ENCODE assay signal across 10 cellular contexts in genomic region chr9:113563856-113564514, GRCh38.
DNase-seq lines count a peak whose midpoint lies in the region; ATAC-seq, FAIRE-seq and TF ChIP-seq lines count a peak whose summit lies in the region.
"Had no signal": no experiment of that assay in that cellular context is flagged by ENCODE, and none has a peak within 500 bp of the region (broad histone marks: within the 10 kb centered on the region; RNA-seq: fewer than 3 reads in every experiment).

No MANE protein-coding gene starts in this region.

- RAD21 ChIA-PET in GM12878 (lab: Charles Lee; ENCODE audit: unreplicated experiment), result interaction anchor here (3.6 to 4.4 kb wide), 4 partner anchors 15 to 46 kb away, joined by 23 to 36 read pairs (median 30); no protein-coding TSS in a partner anchor

- H3K9ac ChIP-seq in GM12878 (ENCODE audit: control insufficient read depth, insufficient read depth, low read length), result no peak overlapping the region
- no peak overlapping the region for H3K9ac ChIP-seq in smooth muscle cell (ENCODE audit: low read depth)

- TF ChIP-seq POLR2A in GM12878 (IDR thresholded peaks at IDR 0.05; ENCODE audit: low read depth, low read length), result no peak

- BruUV-seq in GM12878 (replicated peaks; lab: Mats Ljungman, UMichigan), result no TSS peak

- no peaks in the 10 kb centered on the region for H3F3A ChIP-seq in smooth muscle cell (ENCODE audit: low read depth)

- TF ChIP-seq EP300 in GM12878 (IDR thresholded peaks at IDR 0.05; ENCODE audit: borderline replicate concordance in 1 of 2, control insufficient read depth in 1 of 2, low read depth in 2 of 2, low read length in 2 of 2), result no peak

- H3K27me3 ChIP-seq in GM12878 (replicated peaks in 1 of 2; ENCODE audit: control insufficient read depth in 2 of 2, insufficient read depth in 2 of 2, low read length in 1 of 2) (no peaks in the 10 kb centered on the region), lower lobe of right lung (ENCODE audit: low read depth) (no peaks in the 10 kb centered on the region), smooth muscle cell (ENCODE audit: low read depth) (no peaks in the 10 kb centered on the region)
- H3K27me3 ChIP-seq: right lobe of liver had no signal

- DNase-seq in HT-29 (ENCODE audit: low spot score) (peak; percentile 38), GM12878 (ENCODE audit: low read depth, low spot score) (no peak), lower lobe of right lung (no peak), smooth muscle cell (lab: John Stamatoyannopoulos, UW; ENCODE audit: unreplicated experiment) (no peak), NCI-H345 (lab: John Stamatoyannopoulos, UW) (no peak), amniotic stem cell (lab: John Stamatoyannopoulos, UW) (no peak), hepatic stellate cell (ENCODE audit: low spot score) (no peak)

- CTCF ChIA-PET in GM12878 (lab: Yijun Ruan, JAX), result interaction anchor here (0.8 to 4.3 kb wide), 11 partner anchors 9 to 117 kb away, joined by 3 to 35 read pairs (median 4); no protein-coding TSS in a partner anchor

- H3K27ac ChIP-seq in GM12878 (ENCODE audit: control insufficient read depth, insufficient read depth) (no peak overlapping the region), lower lobe of right lung (peak overlapping the region; percentile 78), smooth muscle cell (ENCODE audit: low read depth) (no peak overlapping the region)
- H3K27ac ChIP-seq: right lobe of liver had no signal

- peaks cover 17% of the 10 kb centered on the region for H3K4me1 ChIP-seq in GM12878 (ENCODE audit: control insufficient read depth, insufficient read depth, low read length)
- peaks cover 62% of the 10 kb centered on the region for H3K4me1 ChIP-seq in lower lobe of right lung
- peaks cover 19% of the 10 kb centered on the region for H3K4me1 ChIP-seq in smooth muscle cell (ENCODE audit: low read depth)

- no peak; the same call in 2 of the 3 replicates for ATAC-seq in GM12878
- ATAC-seq in lower lobe of right lung, result no peak
- ATAC-seq in HG03095 (IDR thresholded peaks at IDR 0.05; ENCODE audit: unreplicated experiment), result no peak

- WGBS in GM12878 (ENCODE audit: insufficient coverage, insufficient replicate concordance, low lambda C conversion rate, missing lambda C conversion rate), result 73% methylated on average over 5 of the region's 5 CpGs
- WGBS in smooth muscle cell (ENCODE audit: low lambda C conversion rate), result 95% methylated on average over 5 of the region's 5 CpGs

- no peak for TF ChIP-seq RAD21 in GM12878 (IDR thresholded peaks at IDR 0.05; ENCODE audit: insufficient read depth, low read depth, low read length)

- FAIRE-seq in GM12878 (lab: Jason Lieb, UNC), result peak; percentile 47
- FAIRE-seq: islet of Langerhans had no signal

- H3K4me3 ChIP-seq in GM12878 (no peak overlapping the region), lower lobe of right lung (no peak overlapping the region), smooth muscle cell (no peak overlapping the region)
- H3K4me3 ChIP-seq: right lobe of liver had no signal

- TF ChIP-seq CTCF in GM12878 (IDR thresholded peaks at IDR 0.05 in 2 of 3, conservative IDR thresholded peaks at IDR 0.05 in 1 of 3; ENCODE audit: control insufficient read depth in 2 of 3, extremely low read depth in 1 of 3, insufficient read depth in 1 of 3, low read depth in 3 of 3, low read length in 3 of 3) (no peak), lower lobe of right lung (IDR thresholded peaks at IDR 0.05) (no peak), smooth muscle cell (IDR thresholded peaks at IDR 0.05; ENCODE audit: borderline replicate concordance, insufficient read depth, poor library complexity, severe bottlenecking) (no peak)

- no peak overlapping the region for H2AFZ ChIP-seq in GM12878 (ENCODE audit: control insufficient read depth, low read depth, low read length)
- H2AFZ ChIP-seq in smooth muscle cell (ENCODE audit: low read depth), result no peak overlapping the region

- in situ Hi-C loops in GM12878 (cut with MboI), result no loop called here

- H3K9me3 ChIP-seq in GM12878 (replicated peaks; ENCODE audit: control insufficient read depth, insufficient read depth, low read length) (no peaks in the 10 kb centered on the region), lower lobe of right lung (no peaks in the 10 kb centered on the region), smooth muscle cell (replicated peaks; ENCODE audit: low read depth) (no peaks in the 10 kb centered on the region)
- H3K9me3 ChIP-seq: right lobe of liver had no signal

- H3K36me3 ChIP-seq in GM12878 (ENCODE audit: control insufficient read depth in 2 of 2, insufficient read depth in 2 of 2, low read length in 1 of 2) (peaks cover 13 to 17% of the 10 kb centered on the region in 2 experiments; a peak in 3 of 4 replicates), lower lobe of right lung (no peaks in the 10 kb centered on the region), smooth muscle cell (ENCODE audit: low read depth) (no peaks in the 10 kb centered on the region)
- H3K36me3 ChIP-seq: right lobe of liver had no signal

- peaks cover 4% of the 10 kb centered on the region for H3K79me2 ChIP-seq in GM12878 (ENCODE audit: control insufficient read depth, insufficient read depth, low read length)
- H3K79me2 ChIP-seq in smooth muscle cell (ENCODE audit: low read depth), result peaks cover 12% of the 10 kb centered on the region

- H3K4me2 ChIP-seq in GM12878 (ENCODE audit: control insufficient read depth, insufficient read depth) (no peak overlapping the region), smooth muscle cell (peak overlapping the region; percentile 82)

- H4K20me1 ChIP-seq in GM12878 (ENCODE audit: control insufficient read depth, insufficient read depth), result peaks cover 3% of the 10 kb centered on the region; the same call in 1 of the 2 replicates
- no peaks in the 10 kb centered on the region for H4K20me1 ChIP-seq in smooth muscle cell (ENCODE audit: low read depth)

- SMC1A ChIA-PET in GM12878 (lab: Charles Lee; ENCODE audit: uncharacterized antibody, unreplicated experiment), result interaction anchor here (0.6 to 4.5 kb wide), 12 partner anchors 9 to 94 kb away, joined by 3 to 37 read pairs (median 5); no protein-coding TSS in a partner anchor

- intact Hi-C loops in GM12878 (cut with micrococcal nuclease; ENCODE audit: unreplicated experiment) (no loop called here), lower lobe of right lung (cut with DNase I) (no loop called here)

- POLR2A ChIA-PET in GM12878 (lab: Charles Lee), result interaction anchor here (1.1 to 5.3 kb wide), 6 partner anchors 14 to 115 kb away, joined by 3 to 62 read pairs (median 10); no protein-coding TSS in a partner anchor

TF ChIP-seq in GM12878, 131 proteins besides CTCF, POLR2A, EP300 and RAD21:
- TF ChIP-seq FOXM1 (IDR thresholded peaks at IDR 0.05; ENCODE audit: low read depth, low read length) (no peak), IRF4 (IDR thresholded peaks at IDR 0.05; ENCODE audit: low read depth, low read length) (no peak), ESRRA (IDR thresholded peaks at IDR 0.05; ENCODE audit: low read length) (no peak), IKZF1 (conservative IDR thresholded peaks at IDR 0.05) (no peak), ATF7 (IDR thresholded peaks at IDR 0.05; ENCODE audit: low read depth) (no peak), NRF1 (conservative IDR thresholded peaks at IDR 0.05; ENCODE audit: low read depth, low read length) (no peak)
TF ChIP-seq in GM12878: peak in this region for 0.
